11 cellular contexts compared by ENCODE assay signal in genomic region chr6:127907960-127908640, GRCh38. TPM values are rescaled to one million over a fixed set of nuclear protein-coding genes. Genes with fewer than 3 reads are reported as not detected.
DNase-seq lines count a peak whose midpoint lies in the region; ATAC-seq, FAIRE-seq and TF ChIP-seq lines count a peak whose summit lies in the region.
"Had no signal": no experiment of that assay in that cellular context is flagged by ENCODE, and none has a peak within 500 bp of the region (broad histone marks: within the 10 kb centered on the region; RNA-seq: fewer than 3 reads in every experiment).

No MANE protein-coding gene starts in this region.

- DNase-seq in bronchial epithelial cell (ENCODE audit: low read depth) (no peak), HTR-8/SVneo (ENCODE audit: insufficient read length, low spot score) (no peak), heart right ventricle (no peak), tibial nerve (ENCODE audit: low spot score in 2 of 2) (no peak), AG08396 (ENCODE audit: low spot score) (no peak)
- DNase-seq: head of caudate nucleus; NCI-H446 treated with DMSO at 0.1 percent for 48 hours; stimulated activated CD4-positive, alpha-beta T cell treated with anti-CD3 and anti-CD28 coated beads, Interleukin-4, amount 100 ng/mL, for 4 hours had no signal

- H3K36me3 ChIP-seq in bronchial epithelial cell (ENCODE audit: control insufficient read depth, insufficient read depth, low read length): no peaks in the 10 kb centered on the region
- H3K36me3 ChIP-seq in heart right ventricle: no peaks in the 10 kb centered on the region
- no peaks in the 10 kb centered on the region for H3K36me3 ChIP-seq in tibial nerve

- H3K27me3 ChIP-seq in bronchial epithelial cell (ENCODE audit: control insufficient read depth, insufficient read depth, low read length): no peaks in the 10 kb centered on the region
- no peaks in the 10 kb centered on the region for H3K27me3 ChIP-seq in heart right ventricle
- H3K27me3 ChIP-seq in tibial nerve: no peaks in the 10 kb centered on the region

- TF ChIP-seq CTCF in bronchial epithelial cell (IDR thresholded peaks at IDR 0.05; ENCODE audit: insufficient read depth, low read length, severe bottlenecking) (no peak), heart right ventricle (IDR thresholded peaks at IDR 0.05) (no peak), tibial nerve (IDR thresholded peaks at IDR 0.05) (no peak)

- ATAC-seq in GM18870 (IDR thresholded peaks at IDR 0.05; ENCODE audit: unreplicated experiment) (peak; percentile 90), GM21576 (IDR thresholded peaks at IDR 0.05; ENCODE audit: unreplicated experiment) (peak; percentile 63), HG03432 (IDR thresholded peaks at IDR 0.05; ENCODE audit: unreplicated experiment) (peak; percentile 88), heart right ventricle (no peak)

- no peak for TF ChIP-seq EP300 in tibial nerve (IDR thresholded peaks at IDR 0.05)

- H3K4me3 ChIP-seq in bronchial epithelial cell (ENCODE audit: low read depth, low read length) (no peak overlapping the region), heart right ventricle (peak overlapping the region in 1 of 10 donors; percentile 24), tibial nerve (no peak overlapping the region)

- TF ChIP-seq POLR2A in tibial nerve (IDR thresholded peaks at IDR 0.05): no peak

- H3K27ac ChIP-seq in heart right ventricle (peak overlapping the region in 1 of 10 donors; percentile 67), tibial nerve (no peak overlapping the region)

- H3K4me1 ChIP-seq in heart right ventricle (peaks cover 0 to 10% (median 0%) of the 10 kb centered on the region in 9 donors), tibial nerve (no peaks in the 10 kb centered on the region)

- intact Hi-C loops in heart right ventricle (cut with DNase I): no loop called here

- FAIRE-seq in bronchial epithelial cell (lab: Jason Lieb, UNC): peak; percentile 70
- no peak for FAIRE-seq in HTR-8/SVneo (lab: Jason Lieb, UNC)

- 92 to 95% methylated on average over 7 of the region's 7 CpGs for WGBS in heart right ventricle, 2 donors
- 92% methylated on average over 7 of the region's 7 CpGs for WGBS in tibial nerve, 2 donors

- H3K9me3 ChIP-seq in heart right ventricle: peaks cover 0 to 16% (median 0%) of the 10 kb centered on the region in 11 donors
- H3K9me3 ChIP-seq in tibial nerve: peaks cover 0 to 17% (median 0%) of the 10 kb centered on the region in 4 donors

RNA-seq across cellular contexts. Expression of gene THEMIS, which starts 7.2 kb away (rescaled TPM):
- total RNA-seq in bronchial epithelial cell (not detected in 2 replicates), heart right ventricle (1 to 10 TPM in 1 of 10 donors, under 1 TPM in 6, not detected in 3; 0.13 to 2.0 (median 0.15) TPM), tibial nerve (under 1 TPM; 0.22 to 0.98 (median 0.57) TPM)
- under 1 TPM in 1 of 2 donors, not detected in 1; 0.01 TPM for polyA plus RNA-seq in heart right ventricle

Comparison
In these comparisons a context has a peak if more than half of its experiments do, and no peak if none do; other contexts are left out.
1. ATAC-seq: peak in GM18870 (single experiment), GM21576 (single experiment) and HG03432 (single experiment); none in heart right ventricle (0 of 8).